ENCODE assay signal across 16 cellular contexts in genomic region chr21:39581414-39581813, GRCh38. TPM values are rescaled to one million over a fixed set of nuclear protein-coding genes. Genes with fewer than 3 reads are reported as not detected.
"Had no signal": no experiment of that assay in that cellular context is flagged by ENCODE, and none has a peak within 500 bp of the region (broad histone marks: within the 10 kb centered on the region; RNA-seq: fewer than 3 reads in every experiment).

No MANE protein-coding gene starts in this region.

- H3K36me3 Mint-ChIP-seq: activated naive CD4-positive, alpha-beta T cell treated with anti-CD3 and anti-CD28 coated beads, Interleukin-2, amount 10 ng/mL, durations not matched to agents 7 days and 5 days; memory B cell; natural killer cell had no signal

- H3K4me3 ChIP-seq: heart left ventricle, left ventricle myocardium inferior, tibial nerve had no signal

- H3K4me1 ChIP-seq: tibial nerve had no signal

- H3K4me3 Mint-ChIP-seq: activated naive CD4-positive, alpha-beta T cell treated with anti-CD3 and anti-CD28 coated beads, Interleukin-2, amount 10 ng/mL, durations not matched to agents 7 days and 5 days; effector memory CD8-positive, alpha-beta T cell; memory B cell; natural killer cell had no signal

- H3K36me3 ChIP-seq: heart left ventricle, left ventricle myocardium inferior, tibial nerve had no signal

- H3K27ac ChIP-seq: epithelial cell of prostate, heart left ventricle, left ventricle myocardium inferior, tibial nerve had no signal

- H3K9me3 Mint-ChIP-seq: activated naive CD4-positive, alpha-beta T cell treated with anti-CD3 and anti-CD28 coated beads, Interleukin-2, amount 10 ng/mL, durations not matched to agents 7 days and 5 days; effector memory CD8-positive, alpha-beta T cell; natural killer cell had no signal

- H3K27ac Mint-ChIP-seq: activated naive CD4-positive, alpha-beta T cell treated with anti-CD3 and anti-CD28 coated beads, Interleukin-2, amount 10 ng/mL, durations not matched to agents 7 days and 5 days; effector memory CD8-positive, alpha-beta T cell; memory B cell; natural killer cell had no signal

- H3K27me3 Mint-ChIP-seq: activated naive CD4-positive, alpha-beta T cell treated with anti-CD3 and anti-CD28 coated beads, Interleukin-2, amount 10 ng/mL, durations not matched to agents 7 days and 5 days had no signal

- ATAC-seq: effector memory CD8-positive, alpha-beta T cell; heart left ventricle; natural killer cell; right cardiac atrium had no signal

- DNase-seq: activated CD4-positive, alpha-beta T cell treated with anti-CD3 and anti-CD28 coated beads, Interleukin-2, amount 50 U/mL, for 48 hours; activated naive CD4-positive, alpha-beta T cell treated with anti-CD3 and anti-CD28 coated beads, Interleukin-2, amount 10 ng/mL, durations not matched to agents 7 days and 5 days; activated T-cell treated with anti-CD3 and anti-CD28 coated beads, Interleukin-2, amount 50 U/mL, for 1 hour; dermis blood vessel endothelial cell; effector memory CD8-positive, alpha-beta T cell; heart left ventricle; left ventricle myocardium inferior; natural killer cell; right cardiac atrium; stimulated activated CD4-positive, alpha-beta T cell treated with anti-CD3 and anti-CD28 coated beads, Interleukin-4, amount 100 ng/mL, for 24 hours; stimulated activated naive CD4-positive, alpha-beta T cell had no signal

- H3K27me3 ChIP-seq: heart left ventricle, tibial nerve had no signal

- H3K4me1 Mint-ChIP-seq: activated naive CD4-positive, alpha-beta T cell treated with anti-CD3 and anti-CD28 coated beads, Interleukin-2, amount 10 ng/mL, durations not matched to agents 7 days and 5 days; memory B cell; natural killer cell had no signal

RNA-seq across cellular contexts. Expression of gene B3GALT5, which starts 31.3 kb away (rescaled TPM):
- total RNA-seq: T-helper 1 cell treated with Interleukin-12 subunit alpha and Interleukin-12 subunit beta and Interleukin-4 antibody, amounts not matched to agents 30 ng/mL and 1 ng/mL, for 36 hours; tibial nerve had no signal
- polyA plus RNA-seq: keratinocyte had no signal
